10 cellular contexts compared by ENCODE assay signal in genomic region chr2:27189989-27190388, GRCh38. TPM values are rescaled to one million over a fixed set of nuclear protein-coding genes. Genes with fewer than 3 reads are reported as not detected.
"Had no signal": no experiment of that assay in that cellular context is flagged by ENCODE, and none has a peak within 500 bp of the region (broad histone marks: within the 10 kb centered on the region; RNA-seq: fewer than 3 reads in every experiment).

No MANE protein-coding gene starts in this region.

- H3K4me3 Mint-ChIP-seq: H9, HFFc6 had no signal

- H3K27ac ChIP-seq: GM23248 had no signal

- H3K9me3 ChIP-seq: HAP-1 had no signal

- H3K9me3 Mint-ChIP-seq: H9, HFFc6 had no signal

- H3K4me1 ChIP-seq: HAP-1 had no signal

- H3K27ac Mint-ChIP-seq: H9, HFFc6 had no signal

- H3K4me1 Mint-ChIP-seq: H9 had no signal

- H3K4me3 ChIP-seq: GM23248, HAP-1 had no signal

- H3K36me3 ChIP-seq: HAP-1 had no signal

- H2AFZ ChIP-seq: GM23248 had no signal

- DNase-seq: GM23248, GOT3, H7, H9, HCEC 1CT, HFFc6 had no signal

- ATAC-seq: HCT116 had no signal

RNA-seq across cellular contexts. Expression of gene TCF23, which starts 41.2 kb away (rescaled TPM):
- total RNA-seq: GM23248, H1, H4, H7, H9, HFFc6 had no signal
- polyA plus RNA-seq: GM23248 had no signal

RNA-seq across cellular contexts. Expression of gene PRR30, which starts 50.8 kb away (rescaled TPM):
- total RNA-seq: GM23248, H1, H4, H7, H9, HFFc6 had no signal
- polyA plus RNA-seq: GM23248, H1 had no signal
